ENCODE assay signal across 10 cellular contexts in genomic region chr17:78355045-78355641, GRCh38. TPM values are rescaled to one million over a fixed set of nuclear protein-coding genes. Genes with fewer than 3 reads are reported as not detected.
DNase-seq lines count a peak whose midpoint lies in the region; ATAC-seq and TF ChIP-seq lines count a peak whose summit lies in the region.
"Had no signal": no experiment of that assay in that cellular context is flagged by ENCODE, and none has a peak within 500 bp of the region (broad histone marks: within the 10 kb centered on the region; RNA-seq: fewer than 3 reads in every experiment).

No MANE protein-coding gene starts in this region.

- no peak for TF ChIP-seq EP300 in transverse colon (IDR thresholded peaks at IDR 0.05; ENCODE audit: low read depth)

- H3K9me3 ChIP-seq in transverse colon = no peaks in the 10 kb centered on the region

- peaks cover 37 to 81% (median 61%) of the 10 kb centered on the region in 4 donors for H3K4me1 ChIP-seq in transverse colon

- H3K27ac ChIP-seq in transverse colon = peak overlapping the region; percentile 87 to 98 (median 96)

- no peaks in the 10 kb centered on the region for H3K36me3 ChIP-seq in transverse colon

- H3K27me3 ChIP-seq in transverse colon = no peaks in the 10 kb centered on the region

- WGBS in transverse colon (ENCODE audit: low coverage in 1 of 2), 2 donors = 65 to 67% methylated on average over 6 to 9 of the region's 9 CpGs

- ATAC-seq in activated naive CD8-positive, alpha-beta T cell treated with anti-CD3 and anti-CD28 coated beads, Interleukin-2, amount 10 ng/mL, durations not matched to agents 7 days and 5 days (ENCODE audit: low read depth) = no peak
- ATAC-seq in HG03342 (IDR thresholded peaks at IDR 0.05; ENCODE audit: unreplicated experiment) = no peak
- ATAC-seq: sciatic nerve had no signal

- DNase-seq in activated naive CD4-positive, alpha-beta T cell treated with Interleukin-2 at 50 U/mL for 16 hours = peak; percentile 39
- DNase-seq in activated naive CD4-positive, alpha-beta T cell treated with anti-CD3 and anti-CD28 coated beads, Interleukin-2, amount 50 U/mL, for 16 hours = no peak
- DNase-seq in activated naive CD8-positive, alpha-beta T cell treated with anti-CD3 and anti-CD28 coated beads, Interleukin-2, amount 10 ng/mL, durations not matched to agents 7 days and 5 days = no peak
- DNase-seq in mesothelial cell of epicardium (ENCODE audit: low spot score in 2 of 2, unreplicated experiment in 2 of 2) (no peak), transverse colon (no peak), GOT3 (lab: John Stamatoyannopoulos, UW) (no peak), globus pallidus (ENCODE audit: low spot score) (no peak)
- DNase-seq: NCI-H510A had no signal

- peaks cover 58% of the 10 kb centered on the region for H3K4me1 Mint-ChIP-seq in activated naive CD8-positive, alpha-beta T cell treated with anti-CD3 and anti-CD28 coated beads, Interleukin-2, amount 10 ng/mL, durations not matched to agents 7 days and 5 days
- H3K4me1 Mint-ChIP-seq in mesothelial cell of epicardium = peaks cover 64% of the 10 kb centered on the region

- peaks cover 5% of the 10 kb centered on the region for H3K36me3 Mint-ChIP-seq in activated naive CD8-positive, alpha-beta T cell treated with anti-CD3 and anti-CD28 coated beads, Interleukin-2, amount 10 ng/mL, durations not matched to agents 7 days and 5 days
- H3K36me3 Mint-ChIP-seq in mesothelial cell of epicardium = peaks cover 8% of the 10 kb centered on the region

- peak overlapping the region; percentile 65 for H3K4me3 Mint-ChIP-seq in activated naive CD8-positive, alpha-beta T cell treated with anti-CD3 and anti-CD28 coated beads, Interleukin-2, amount 10 ng/mL, durations not matched to agents 7 days and 5 days
- peak overlapping the region; percentile 49 for H3K4me3 Mint-ChIP-seq in mesothelial cell of epicardium

- H3K27ac Mint-ChIP-seq in activated naive CD8-positive, alpha-beta T cell treated with anti-CD3 and anti-CD28 coated beads, Interleukin-2, amount 10 ng/mL, durations not matched to agents 7 days and 5 days = peak overlapping the region; percentile 87
- peak overlapping the region; percentile 99 for H3K27ac Mint-ChIP-seq in mesothelial cell of epicardium

- H3K27me3 Mint-ChIP-seq in activated naive CD8-positive, alpha-beta T cell treated with anti-CD3 and anti-CD28 coated beads, Interleukin-2, amount 10 ng/mL, durations not matched to agents 7 days and 5 days = no peaks in the 10 kb centered on the region
- H3K27me3 Mint-ChIP-seq in mesothelial cell of epicardium (ENCODE audit: low read depth) = no peaks in the 10 kb centered on the region

- POLR2A ChIA-PET in activated naive CD8-positive, alpha-beta T cell treated with anti-CD3 and anti-CD28 coated beads, Interleukin-2, amount 10 ng/mL, durations not matched to agents 7 days and 5 days (lab: Charles Lee) = interaction anchor here (0.6 to 1.1 kb wide), 2 partner anchors 62 to 168 kb away, joined by 4 to 5 read pairs; no protein-coding TSS in a partner anchor

- in situ Hi-C loops in transverse colon (cut with MboI; ENCODE audit: low pct_ligation_motif_present in 1 of 4, low pct_unique_long_range_greater_than_20kb in 1 of 4, low sequenced_read_pairs in 3 of 4) = no loop called here

- no peak for TF ChIP-seq POLR2A in transverse colon (IDR thresholded peaks at IDR 0.05)

- H3K9me3 Mint-ChIP-seq in activated naive CD8-positive, alpha-beta T cell treated with anti-CD3 and anti-CD28 coated beads, Interleukin-2, amount 10 ng/mL, durations not matched to agents 7 days and 5 days = no peaks in the 10 kb centered on the region
- no peaks in the 10 kb centered on the region for H3K9me3 Mint-ChIP-seq in mesothelial cell of epicardium

- H3K4me3 ChIP-seq in transverse colon = no peak overlapping the region

- intact Hi-C loops in transverse colon (cut with DNase I; ENCODE audit: low total_unique reads) = no loop called here

- TF ChIP-seq CTCF in mesothelial cell of epicardium (IDR thresholded peaks at IDR 0.05; ENCODE audit: unreplicated experiment) (no peak), transverse colon (IDR thresholded peaks at IDR 0.05) (no peak)

RNA-seq across cellular contexts. Expression of gene SOCS3, which starts 4.7 kb away (rescaled TPM):
- total RNA-seq in activated naive CD8-positive, alpha-beta T cell treated with anti-CD3 and anti-CD28 coated beads, Interleukin-2, amount 10 ng/mL, durations not matched to agents 7 days and 5 days = 1 to 10 TPM; 6.6 to 6.7 TPM
- total RNA-seq in mesothelial cell of epicardium = 45.7 to 50.0 TPM (median 49.8 TPM) in 3 replicates
- 100 to 1,000 TPM in 1 of 4 donors, 10 to 100 TPM in 3; 22.3 to 230 (median 37.6) TPM for total RNA-seq in transverse colon

RNA-seq across cellular contexts. Expression of gene PGS1, which starts 23.3 kb away (rescaled TPM):
- total RNA-seq in activated naive CD8-positive, alpha-beta T cell treated with anti-CD3 and anti-CD28 coated beads, Interleukin-2, amount 10 ng/mL, durations not matched to agents 7 days and 5 days = 10 to 100 TPM; 70.2 to 73.2 TPM
- total RNA-seq in mesothelial cell of epicardium (62.0 to 66.5 TPM (median 62.3 TPM) in 3 replicates), transverse colon (10 to 100 TPM; 32.1 to 77.6 (median 60.1) TPM)
